ENCODE assay signal across 8 cellular contexts in genomic region chr12:51593539-51593938, GRCh38. TPM values are rescaled to one million over a fixed set of nuclear protein-coding genes. Genes with fewer than 3 reads are reported as not detected.
DNase-seq lines count a peak whose midpoint lies in the region; ATAC-seq, FAIRE-seq and TF ChIP-seq lines count a peak whose summit lies in the region.

No MANE protein-coding gene starts in this region.

- intact Hi-C loops in K562 (cut with micrococcal nuclease) = no loop called here

- H3F3A ChIP-seq in MM.1S (ENCODE audit: insufficient read depth, low read length) = no peaks in the 10 kb centered on the region

- POLR2A ChIA-PET in K562 (lab: Yijun Ruan, JAX) = no interaction called here
- POLR2A ChIA-PET in GM10248 (lab: Yijun Ruan, JAX) = no interaction called here

- no peak for TF ChIP-seq RAD21 in K562 (CRISPR knock-in tag; conservative IDR thresholded peaks at IDR 0.05 in 1 of 2, IDR thresholded peaks at IDR 0.05 in 1 of 2)

- TF ChIP-seq CTCF in MM.1S (IDR thresholded peaks at IDR 0.05; ENCODE audit: low read length) (no peak), K562 (IDR thresholded peaks at IDR 0.05 in 2 of 3, conservative IDR thresholded peaks at IDR 0.05 in 1 of 3; ENCODE audit: insufficient read depth in 2 of 3, low read depth in 1 of 3, low read length in 3 of 3) (no peak), GM10248 (IDR thresholded peaks at IDR 0.05; ENCODE audit: control extremely low read depth, extremely low read depth, low read depth, missing control alignments) (no peak)

- H3K9me1 ChIP-seq in K562 (ENCODE audit: control insufficient read depth, insufficient read depth, low read length) = no peaks in the 10 kb centered on the region

- H3K36me3 ChIP-seq in MM.1S (replicated peaks; ENCODE audit: insufficient read depth, low read length) (no peaks in the 10 kb centered on the region), K562 (ENCODE audit: control insufficient read depth, insufficient read depth, low read length) (no peaks in the 10 kb centered on the region)

- H3K27ac ChIP-seq in MM.1S (ENCODE audit: low read length) (no peak overlapping the region), K562 (ENCODE audit: extremely low read depth, low read depth, low read length) (no peak overlapping the region)

- no peak for TF ChIP-seq POLR2A in K562 (conservative IDR thresholded peaks at IDR 0.05)

- H3K4me3 ChIP-seq in MM.1S (ENCODE audit: low read length) (no peak overlapping the region), K562 (no peak overlapping the region)

- peak; percentile 53 for DNase-seq in Caki2 (ENCODE audit: low read depth)
- DNase-seq in MM.1S = peak; percentile 39
- peak in 2 of 4 experiments; percentile 19 to 51 for DNase-seq in K562 (ENCODE audit: extremely low read depth in 1 of 4, low spot score in 3 of 4)
- peak; percentile 57 for DNase-seq in mucosa of gallbladder (ENCODE audit: low spot score)
- no peak for DNase-seq in GM10248 (ENCODE audit: extremely low spot score)
- no peak for DNase-seq in NCI-H2081 (lab: John Stamatoyannopoulos, UW)
- no peak for DNase-seq in T-helper 9 cell
- DNase-seq in COR-L47 (lab: John Stamatoyannopoulos, UW) = no peak

- H2AFZ ChIP-seq in MM.1S (ENCODE audit: low read length) (no peak overlapping the region), K562 (ENCODE audit: low read depth, low read length) (no peak overlapping the region)

- BruUV-seq in K562 (replicated peaks; lab: Mats Ljungman, UMichigan) = no TSS peak

- H3K27me3 ChIP-seq in MM.1S (replicated peaks; ENCODE audit: insufficient read depth, low read length) = peaks cover 8% of the 10 kb centered on the region
- peaks cover 5 to 8% of the 10 kb centered on the region in 2 experiments; a peak in 3 of 5 replicates for H3K27me3 ChIP-seq in K562 (ENCODE audit: control insufficient read depth in 2 of 2, insufficient read depth in 2 of 2, low read length in 2 of 2)

- no peak for TF ChIP-seq EP300 in K562 (IDR thresholded peaks at IDR 0.05; ENCODE audit: low read length)

- no peak overlapping the region for H3K4me2 ChIP-seq in MM.1S (ENCODE audit: low read depth, low read length)
- no peak overlapping the region for H3K4me2 ChIP-seq in K562 (ENCODE audit: insufficient read depth, low read length)

- no peaks in the 10 kb centered on the region for H3K9me2 ChIP-seq in MM.1S (replicated peaks; ENCODE audit: insufficient read depth, low read length)

- H3K9ac ChIP-seq in MM.1S (ENCODE audit: low read length) = no peak overlapping the region
- no peak overlapping the region for H3K9ac ChIP-seq in K562 (ENCODE audit: insufficient read depth in 1 of 2, low read depth in 2 of 2, low read length in 2 of 2)

- peak; percentile 89 for FAIRE-seq in K562 (lab: Jason Lieb, UNC)

- no peaks in the 10 kb centered on the region for H3K9me3 ChIP-seq in MM.1S (replicated peaks; ENCODE audit: insufficient read depth, low read length)
- no peaks in the 10 kb centered on the region; the same call in 1 of the 2 replicates for H3K9me3 ChIP-seq in K562 (replicated peaks; ENCODE audit: control insufficient read depth, insufficient read depth, low read depth, low read length)

- 3% methylated on average over 5 of the region's 5 CpGs for WGBS in K562 (ENCODE audit: insufficient coverage, low coverage, missing lambda C conversion rate)

- H3K79me2 ChIP-seq in MM.1S (ENCODE audit: low read length) (no peaks in the 10 kb centered on the region), K562 (ENCODE audit: control insufficient read depth, insufficient read depth, low read length) (no peaks in the 10 kb centered on the region)

- H3K4me1 ChIP-seq in MM.1S (ENCODE audit: low read length) (peaks cover 5% of the 10 kb centered on the region; the same call in 1 of the 2 replicates), K562 (replicated peaks in 1 of 2; ENCODE audit: control insufficient read depth in 2 of 2, insufficient read depth in 2 of 2, low read length in 2 of 2) (peaks cover 5 to 13% of the 10 kb centered on the region in 2 experiments; a peak in 2 of 5 replicates)

- H4K20me1 ChIP-seq in MM.1S (ENCODE audit: insufficient read depth, low read length) (no peaks in the 10 kb centered on the region), K562 (replicated peaks; ENCODE audit: control insufficient read depth, insufficient read depth, low read length) (no peaks in the 10 kb centered on the region)

- ATAC-seq in K562 = peak; percentile 46; the same call in 1 of the 3 replicates

- CTCF ChIA-PET in K562 (lab: Yijun Ruan, JAX; ENCODE audit: low intra/inter-chr PET ratio) = no interaction called here
- CTCF ChIA-PET in GM10248 (lab: Yijun Ruan, JAX) = interaction anchor here (1.0 kb wide), 1 partner anchor 16 kb away, joined by 3 read pairs; no protein-coding TSS in a partner anchor

- in situ Hi-C loops in Caki2 (cut with HindIII; ENCODE audit: low pct_unique_long_range_greater_than_20kb, low sequenced_read_pairs) = no loop called here
- in situ Hi-C loops in K562 (cut with MboI) = no loop called here

TF ChIP-seq in K562, 482 proteins besides CTCF, POLR2A, EP300 and RAD21:
- TF ChIP-seq C11orf30 (IDR thresholded peaks at IDR 0.05; ENCODE audit: low read depth) (peak; percentile 27; the same call in 1 of the 2 replicates), EHMT2 (IDR thresholded peaks at IDR 0.05) (peak; percentile 95), HEY1 (CRISPR knock-in tag; IDR thresholded peaks at IDR 0.05; ENCODE audit: borderline replicate concordance) (no peak), REST (CRISPR knock-in tag; IDR thresholded peaks at IDR 0.05; ENCODE audit: low read depth) (peak; percentile 90), MIER1 (IDR thresholded peaks at IDR 0.05; ENCODE audit: low read depth) (peak; percentile 91), ZNF766 (CRISPR knock-in tag; conservative IDR thresholded peaks at IDR 0.05) (0 out of 2 replicates have a peak, but pooled peaks have one; percentile 18), ZNF316 (IDR thresholded peaks at IDR 0.05) (peak; percentile 52), ZNF384 (IDR thresholded peaks at IDR 0.05; ENCODE audit: low read depth, low read length) (peak; percentile 44; the same call in 1 of the 2 replicates), DMBX1 (CRISPR knock-in tag; IDR thresholded peaks at IDR 0.05; ENCODE audit: borderline replicate concordance) (peak; percentile 43; the same call in 1 of the 2 replicates), CHD1 (IDR thresholded peaks at IDR 0.05; ENCODE audit: low read length) (no peak)

RNA-seq across cellular contexts. Expression of gene SCN8A, which starts 2.5 kb away (rescaled TPM):
- 0.30 TPM in 1 of 2 replicates, not detected in the other for total RNA-seq in Caki2 (2014; rRNA removed; shearing (Covaris generic); ENCODE audit: low replicate concordance)
- total RNA-seq in K562 (2011; cell fraction: chromatin; rRNA removed; ENCODE audit: low replicate concordance) = 1.1 and 3.0 TPM in 2 replicates
- 0.53 and 1.0 TPM in 2 replicates for total RNA-seq in K562 (2011; cell fraction: nucleolus; rRNA removed)
- 0.53 and 1.4 TPM in 2 replicates for total RNA-seq in K562 (2011; cell fraction: nucleoplasm; rRNA removed)
- total RNA-seq in K562 (2014; rRNA removed) (0.20 and 0.23 TPM in 2 replicates), K562 (2014; rRNA removed; fragmentation: Illumina TruSeq; extraction: Trizol) (0.15 and 0.83 TPM in 2 replicates), K562 (2015; rRNA removed; fragmentation: Illumina TruSeq; extraction: Trizol) (0.14 and 0.30 TPM in 2 replicates), K562 (2021) (0.29 and 0.72 TPM in 2 replicates), mucosa of gallbladder (15.2 TPM)
- polyA plus RNA-seq in K562 (2011; rRNA removed) (0.10 and 0.15 TPM in 2 replicates), K562 (2014; fragmentation: Illumina TruSeq; extraction: Trizol) (0.15 and 0.19 TPM in 2 replicates), K562 (2014; fragmentation: Nextera tagmentation; extraction: Ambion mirVana) (under 1 TPM in 1 of 2 experiments, not detected in 1; 0.03 TPM), K562 (2014; rRNA removed) (0.07 and 0.16 TPM in 2 replicates)
- polyA plus RNA-seq in K562 (2011; cell fraction: cytosol; rRNA removed) = 0.04 and 0.09 TPM in 2 replicates
- polyA plus RNA-seq in K562 (2011; cell fraction: nucleus; rRNA removed) = 0.14 and 1.0 TPM in 2 replicates
- polyA plus RNA-seq in K562 (2012) = 0.18 and 0.26 TPM in 2 replicates
- polyA minus RNA-seq in K562 (2011; rRNA and poly(A)+ RNA removed) = 0.54 and 2.1 TPM in 2 replicates
- polyA minus RNA-seq in K562 (2011; cell fraction: cytosol; rRNA and poly(A)+ RNA removed) = not detected in 2 replicates
- polyA minus RNA-seq in K562 (2011; cell fraction: nucleus; rRNA and poly(A)+ RNA removed) = 0.54 and 0.78 TPM in 2 replicates

Comparison
In these comparisons a context has a peak if more than half of its experiments do, and no peak if none do; other contexts are left out.
1. DNase-seq: peak in Caki2 (single experiment), MM.1S (single experiment) and mucosa of gallbladder (single experiment); none in GM10248 (single experiment), NCI-H2081 (0 of 2), T-helper 9 cell (single experiment) and COR-L47 (single experiment).